In genomic region chr11:76236092-76237026, GRCh38 we compare ENCODE assay signal across 1 cellular context.
TF ChIP-seq lines count a peak whose summit lies in the region.

No MANE protein-coding gene starts in this region.

TF ChIP-seq in K562, 482 proteins besides CTCF, POLR2A, EP300 and RAD21 (continued from another document and continues in another):
- TF ChIP-seq ZNF318 (IDR thresholded peaks at IDR 0.05; ENCODE audit: borderline replicate concordance in 1 of 2, low read depth in 1 of 2) = no peak
- TF ChIP-seq RBBP5 (IDR thresholded peaks at IDR 0.05; ENCODE audit: borderline replicate concordance, insufficient read depth, low read length, poor library complexity, severe bottlenecking) = peak; percentile 95
- TF ChIP-seq E2F5 (CRISPR knock-in tag; IDR thresholded peaks at IDR 0.05) = peak; percentile 25; the same call in 1 of the 2 replicates
- peak; percentile 75 to 79 for TF ChIP-seq NRF1 (conservative IDR thresholded peaks at IDR 0.05 in 1 of 2, IDR thresholded peaks at IDR 0.05 in 1 of 2)
- 0 out of 2 replicates have a peak, but pooled peaks have one; percentile 7 for TF ChIP-seq SMAD4 (CRISPR knock-in tag; conservative IDR thresholded peaks at IDR 0.05)
- TF ChIP-seq SP1 (CRISPR knock-in tag; IDR thresholded peaks at IDR 0.05) = peak; percentile 66
- TF ChIP-seq UBTF (IDR thresholded peaks at IDR 0.05; ENCODE audit: borderline replicate concordance in 1 of 2, low read depth in 2 of 2, low read length in 2 of 2) = peak; percentile 63 to 65; a peak in 1 of 4 replicates
- peak; percentile 41 for TF ChIP-seq HMGN3 (IDR thresholded peaks at IDR 0.05; ENCODE audit: borderline replicate concordance, extremely low read depth, insufficient read length, low read depth, low read length)
- TF ChIP-seq ZNF668 (CRISPR knock-in tag; IDR thresholded peaks at IDR 0.05) = no peak
- TF ChIP-seq RBM25 (IDR thresholded peaks at IDR 0.05; ENCODE audit: low read depth, low read length, severe bottlenecking) = peak; percentile 98
- TF ChIP-seq MAZ (CRISPR knock-in tag; conservative IDR thresholded peaks at IDR 0.05 in 1 of 2, IDR thresholded peaks at IDR 0.05 in 1 of 2) = peak; percentile 13 to 75; a peak in 2 of 4 replicates
- TF ChIP-seq MBD2 (IDR thresholded peaks at IDR 0.05; ENCODE audit: borderline replicate concordance, low read depth) = 0 out of 2 replicates have a peak, but pooled peaks have one; percentile 24
- TF ChIP-seq SMARCE1 (IDR thresholded peaks at IDR 0.05) = 0 out of 2 replicates have a peak, but pooled peaks have one; percentile 6
- no peak for TF ChIP-seq NELFE (IDR thresholded peaks at IDR 0.05; ENCODE audit: insufficient read depth, insufficient read length)
- TF ChIP-seq HMG20A (CRISPR knock-in tag; conservative IDR thresholded peaks at IDR 0.05) = no peak
- no peak for TF ChIP-seq MGA (IDR thresholded peaks at IDR 0.05)
- TF ChIP-seq ZNF609 (CRISPR knock-in tag; IDR thresholded peaks at IDR 0.05; ENCODE audit: borderline replicate concordance) = no peak
- peak; percentile 70 for TF ChIP-seq ZFX (CRISPR knock-in tag; IDR thresholded peaks at IDR 0.05)
- TF ChIP-seq KDM5B (IDR thresholded peaks at IDR 0.05; ENCODE audit: insufficient replicate concordance, low read depth, low read length) = peak; percentile 72
- TF ChIP-seq SNAPC5 (CRISPR knock-in tag; IDR thresholded peaks at IDR 0.05) = no peak
- no peak for TF ChIP-seq BRD4 (IDR thresholded peaks at IDR 0.05)
- peak; percentile 66; the same call in 1 of the 2 replicates for TF ChIP-seq ESRRA (IDR thresholded peaks at IDR 0.05; ENCODE audit: borderline replicate concordance, low read depth)
